8 cellular contexts compared by ENCODE assay signal in the genomic region with DNA sequence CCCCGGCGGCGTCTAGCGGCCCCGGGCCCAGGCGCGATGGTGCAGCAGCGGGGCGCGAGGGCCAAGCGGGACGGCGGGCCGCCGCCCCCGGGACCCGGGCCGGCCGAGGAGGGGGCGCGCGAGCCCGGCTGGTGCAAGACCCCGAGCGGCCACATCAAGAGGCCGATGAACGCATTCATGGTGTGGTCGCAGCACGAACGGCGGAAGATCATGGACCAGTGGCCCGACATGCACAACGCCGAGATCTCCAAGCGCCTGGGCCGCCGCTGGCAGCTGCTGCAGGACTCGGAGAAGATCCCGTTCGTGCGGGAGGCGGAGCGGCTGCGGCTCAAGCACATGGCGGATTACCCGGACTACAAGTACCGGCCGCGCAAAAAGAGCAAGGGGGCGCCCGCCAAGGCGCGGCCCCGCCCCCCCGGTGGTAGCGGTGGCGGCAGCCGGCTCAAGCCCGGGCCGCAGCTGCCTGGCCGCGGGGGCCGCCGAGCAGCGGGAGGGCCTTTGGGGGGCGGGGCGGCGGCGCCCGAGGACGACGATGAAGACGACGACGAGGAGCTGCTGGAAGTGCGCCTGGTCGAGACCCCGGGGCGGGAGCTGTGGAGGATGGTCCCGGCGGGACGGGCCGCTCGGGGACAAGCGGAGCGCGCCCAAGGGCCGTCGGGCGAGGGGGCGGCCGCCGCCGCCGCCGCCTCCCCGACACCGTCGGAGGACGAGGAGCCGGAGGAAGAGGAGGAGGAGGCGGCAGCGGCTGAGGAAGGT. TPM values are rescaled to one million over a fixed set of nuclear protein-coding genes. Genes with fewer than 3 reads are reported as not detected.
DNase-seq lines count a peak whose midpoint lies in the region; ATAC-seq, FAIRE-seq and TF ChIP-seq lines count a peak whose summit lies in the region.

No MANE protein-coding gene starts in this region.

- peaks cover 3% of the 10 kb centered on the region for H3K27me3 Mint-ChIP-seq in nephron progenitor cell (ENCODE audit: low read depth, poor library complexity)

- ATAC-seq in HG03354 (IDR thresholded peaks at IDR 0.05; ENCODE audit: poor library complexity, severe bottlenecking, unreplicated experiment) (peak; percentile 14), gastroesophageal sphincter (peak; percentile 8)

- peaks cover 35% of the 10 kb centered on the region for H3K79me2 ChIP-seq in OCI-LY7 (ENCODE audit: insufficient read depth, low read depth, low read length)

- TF ChIP-seq CTCF in OCI-LY7 (conservative IDR thresholded peaks at IDR 0.05; ENCODE audit: low read length), result no peak
- peak in 1 of 4 experiments; percentile 27 for TF ChIP-seq CTCF in gastroesophageal sphincter (IDR thresholded peaks at IDR 0.05)
- no peak for TF ChIP-seq CTCF in nephron progenitor cell (IDR thresholded peaks at IDR 0.05)
- no peak for TF ChIP-seq CTCF in D721Med (IDR thresholded peaks at IDR 0.05; ENCODE audit: insufficient read depth, missing control alignments)

- 3% methylated on average over 5 of the region's 103 CpGs; no CpG with 5 or more reads in 1 of the 2 donors for WGBS in gastroesophageal sphincter (ENCODE audit: low coverage in 1 of 2), 2 donors

- H3K27me3 ChIP-seq in gastroesophageal sphincter, result no peaks in the 10 kb centered on the region

- H3K27ac ChIP-seq in OCI-LY7 (ENCODE audit: low read depth, low read length, poor library complexity, severe bottlenecking), result peak overlapping the region; percentile 85
- peak overlapping the region; percentile 45 to 97 (median 95) for H3K27ac ChIP-seq in gastroesophageal sphincter

- TF ChIP-seq EP300 in gastroesophageal sphincter (IDR thresholded peaks at IDR 0.05), result no peak

- BruUV-seq in OCI-LY7 (replicated peaks; lab: Mats Ljungman, UMichigan), result no TSS peak

- CTCF ChIA-PET in OCI-LY7 (lab: Charles Lee; ENCODE audit: unreplicated experiment), result no interaction called here

- FAIRE-seq in D721Med (lab: Jason Lieb, UNC), result no peak

- peaks cover 19% of the 10 kb centered on the region; the same call in 1 of the 2 replicates for H4K20me1 ChIP-seq in OCI-LY7 (ENCODE audit: insufficient read depth, low read length)

- intact Hi-C loops in OCI-LY7 (cut with micrococcal nuclease; ENCODE audit: unreplicated experiment), result loop anchor here (1.0 kb wide), 1 partner anchor 29 kb away; the partner anchor contains the start of gene ZCCHC3

- peaks cover 7% of the 10 kb centered on the region for H3K9me3 Mint-ChIP-seq in nephron progenitor cell

- H3K4me3 Mint-ChIP-seq in nephron progenitor cell, result peak overlapping the region; percentile 93

- H3K4me1 Mint-ChIP-seq in nephron progenitor cell, result peaks cover 60% of the 10 kb centered on the region

- TF ChIP-seq POLR2A in gastroesophageal sphincter (IDR thresholded peaks at IDR 0.05), result no peak

- DNase-seq in OCI-LY7 (ENCODE audit: low spot score), result peak; percentile 84
- peak in 3 of 4 experiments; percentile 25 to 59 (median 30) for DNase-seq in activated naive CD4-positive, alpha-beta T cell (lab: John Stamatoyannopoulos, UW)
- peak; percentile 75 for DNase-seq in nephron progenitor cell
- peak; percentile 76 for DNase-seq in ureter (ENCODE audit: low spot score)
- DNase-seq in D721Med (ENCODE audit: insufficient read length, low spot score), result no peak

- H3K4me3 ChIP-seq in GM08714 (ENCODE audit: low read length) (peak overlapping the region; percentile 86; the same call in 1 of the 2 replicates), OCI-LY7 (ENCODE audit: low read depth, low read length, poor library complexity, severe bottlenecking) (peak overlapping the region; percentile 98), gastroesophageal sphincter (peak overlapping the region; percentile 44 to 83)

- peaks cover 24% of the 10 kb centered on the region for H3K36me3 Mint-ChIP-seq in nephron progenitor cell (ENCODE audit: low read depth)

- POLR2A ChIA-PET in OCI-LY7 (lab: Charles Lee), result interaction anchor here (0.6 kb wide), 1 partner anchor 21 kb away, joined by 5 read pairs; no protein-coding TSS in a partner anchor

- H3K4me1 ChIP-seq in OCI-LY7 (ENCODE audit: insufficient read depth, low read length, poor library complexity, severe bottlenecking), result peaks cover 36% of the 10 kb centered on the region
- H3K4me1 ChIP-seq in gastroesophageal sphincter, result peaks cover 0 to 71% (median 15%) of the 10 kb centered on the region in 3 donors

- peak overlapping the region; percentile 91 for H3K4me2 ChIP-seq in OCI-LY7 (ENCODE audit: low read length)

- H3K36me3 ChIP-seq in OCI-LY7 (ENCODE audit: insufficient read depth, low read length) (peaks cover 34% of the 10 kb centered on the region), gastroesophageal sphincter (peaks cover 0 to 4% of the 10 kb centered on the region in 2 donors)

- H2AFZ ChIP-seq in OCI-LY7 (ENCODE audit: low read length), result no peak overlapping the region

- H3K27ac Mint-ChIP-seq in nephron progenitor cell, result peak overlapping the region; percentile 93

- H3K9me3 ChIP-seq in OCI-LY7 (ENCODE audit: low read length) (no peaks in the 10 kb centered on the region), gastroesophageal sphincter (no peaks in the 10 kb centered on the region)

- no peaks in the 10 kb centered on the region for H3K9me2 ChIP-seq in OCI-LY7 (ENCODE audit: insufficient read depth, low read length)

RNA-seq across cellular contexts. Expression of gene SOX12, which starts 0.7 kb away (rescaled TPM):
- total RNA-seq in OCI-LY7 (2014; rRNA removed; shearing (Covaris generic)), result 12.9 and 16.4 TPM in 2 replicates
- total RNA-seq in OCI-LY7 (2022), result 43.8 and 46.6 TPM in 2 replicates
- 1 to 10 TPM; 3.4 to 7.3 (median 5.9) TPM for total RNA-seq in gastroesophageal sphincter
- total RNA-seq in ureter, result 7.4 TPM

RNA-seq across cellular contexts. Expression of gene NRSN2, which starts 20.8 kb away (rescaled TPM):
- total RNA-seq in OCI-LY7 (2014; rRNA removed; shearing (Covaris generic)), result 0.32 and 0.49 TPM in 2 replicates
- 0.66 and 0.86 TPM in 2 replicates for total RNA-seq in OCI-LY7 (2022)
- total RNA-seq in gastroesophageal sphincter, result 10 to 100 TPM; 25.3 to 51.6 (median 30.2) TPM
- 31.4 TPM for total RNA-seq in ureter

RNA-seq across cellular contexts. Expression of gene ZCCHC3, which starts 28.7 kb away (rescaled TPM):
- total RNA-seq in OCI-LY7 (2014; rRNA removed; shearing (Covaris generic)), result 39.8 and 45.3 TPM in 2 replicates
- total RNA-seq in OCI-LY7 (2022) (34.8 and 35.6 TPM in 2 replicates), gastroesophageal sphincter (10 to 100 TPM; 17.4 to 24.0 (median 21.4) TPM), ureter (16.0 TPM)

RNA-seq across cellular contexts. Expression of gene C20orf96, which starts 35.5 kb away (rescaled TPM):
- total RNA-seq in OCI-LY7 (2014; rRNA removed; shearing (Covaris generic)), result 2.6 and 6.3 TPM in 2 replicates
- total RNA-seq in OCI-LY7 (2022), result 12.6 and 13.1 TPM in 2 replicates
- total RNA-seq in gastroesophageal sphincter, result 1 to 10 TPM in 2 of 4 donors, under 1 TPM in 2; 0.67 to 3.1 (median 1.3) TPM
- 10.4 TPM for total RNA-seq in ureter

RNA-seq across cellular contexts. Expression of gene TRIB3, which starts 54.5 kb away (rescaled TPM):
- 87.2 and 114 TPM in 2 replicates for total RNA-seq in OCI-LY7 (2014; rRNA removed; shearing (Covaris generic))
- total RNA-seq in OCI-LY7 (2022) (92.7 and 111 TPM in 2 replicates), gastroesophageal sphincter (1 to 10 TPM in 3 of 4 donors, under 1 TPM in 1; 0.31 to 5.6 (median 3.9) TPM), ureter (28.1 TPM)

Comparison
In these comparisons a context has a peak if more than half of its experiments do, and no peak if none do; other contexts are left out.
1. RNA of gene NRSN2, which starts 20.8 kb away (total RNA-seq): 25.3 to 51.6 TPM in gastroesophageal sphincter and 31.4 TPM in ureter (single experiment); 0.32 to 0.86 TPM in OCI-LY7; every median in the first group is over 10 times any median in the second.
2. Peak in every context shown above with its lines, with median percentiles within 50 percentile points of each other: H3K4me3 ChIP-seq.